9 cellular contexts compared by ENCODE assay signal in the genomic region with DNA sequence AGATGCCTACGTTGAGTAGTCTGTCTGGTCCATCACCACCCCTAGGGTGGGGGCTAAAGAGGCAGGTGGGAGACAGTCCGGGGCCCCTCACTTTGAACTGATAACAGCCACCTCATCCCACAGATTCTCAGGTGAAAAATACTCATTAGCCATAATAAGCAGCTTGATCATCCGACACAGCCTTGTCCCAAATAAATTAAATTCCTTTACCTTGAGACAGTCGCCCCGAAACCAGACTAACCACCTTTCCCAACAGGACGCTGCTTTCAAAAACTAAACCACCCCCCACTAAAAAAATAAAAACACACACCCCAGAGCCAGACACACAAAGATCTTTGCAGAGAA.
DNase-seq lines count a peak whose midpoint lies in the region; ATAC-seq and TF ChIP-seq lines count a peak whose summit lies in the region.
"Had no signal": no experiment of that assay in that cellular context is flagged by ENCODE, and none has a peak within 500 bp of the region (broad histone marks: within the 10 kb centered on the region; RNA-seq: fewer than 3 reads in every experiment).

No MANE protein-coding gene starts in this region.

- peaks cover 0 to 74% of the 10 kb centered on the region in 2 donors for H3K4me1 ChIP-seq in right atrium auricular region
- H3K4me1 ChIP-seq in breast epithelium: peaks cover 9 to 23% of the 10 kb centered on the region in 2 donors
- peaks cover 51% of the 10 kb centered on the region for H3K4me1 ChIP-seq in muscle layer of colon (ENCODE audit: insufficient read depth, low read length)
- peaks cover 79% of the 10 kb centered on the region for H3K4me1 ChIP-seq in vagina

- H3K4me3 ChIP-seq in right atrium auricular region: peak overlapping the region; percentile 56 to 81
- H3K4me3 ChIP-seq in breast epithelium: peak overlapping the region; percentile 72 to 91 (median 77)
- peak overlapping the region; percentile 48 to 55 for H3K4me3 ChIP-seq in muscle layer of colon (ENCODE audit: low read depth in 1 of 2, low read length in 2 of 2)
- H3K4me3 ChIP-seq in vagina: peak overlapping the region; percentile 59 to 76

- no peaks in the 10 kb centered on the region for H3K36me3 ChIP-seq in right atrium auricular region
- no peaks in the 10 kb centered on the region for H3K36me3 ChIP-seq in breast epithelium
- no peaks in the 10 kb centered on the region for H3K36me3 ChIP-seq in muscle layer of colon (ENCODE audit: insufficient read depth, low read length)
- no peaks in the 10 kb centered on the region for H3K36me3 ChIP-seq in vagina

- H3K27ac ChIP-seq in right atrium auricular region (peak overlapping the region; percentile 89 to 90), breast epithelium (peak overlapping the region; percentile 82 to 93), muscle layer of colon (ENCODE audit: low read depth, low read length) (peak overlapping the region; percentile 75), vagina (peak overlapping the region; percentile 79)

- H3K27me3 ChIP-seq in right atrium auricular region: no peaks in the 10 kb centered on the region
- no peaks in the 10 kb centered on the region for H3K27me3 ChIP-seq in breast epithelium
- no peaks in the 10 kb centered on the region for H3K27me3 ChIP-seq in muscle layer of colon (ENCODE audit: control insufficient read depth in 1 of 2, insufficient read depth in 2 of 2, low read length in 2 of 2)
- no peaks in the 10 kb centered on the region for H3K27me3 ChIP-seq in vagina

- TF ChIP-seq POLR2A in breast epithelium (IDR thresholded peaks at IDR 0.05) (no peak), vagina (IDR thresholded peaks at IDR 0.05) (no peak)

- DNase-seq in right atrium auricular region (ENCODE audit: low spot score) (no peak), left ventricle myocardium superior (no peak), breast epithelium (ENCODE audit: low spot score in 2 of 2) (no peak), vagina (ENCODE audit: extremely low spot score in 2 of 2) (no peak), A172 (ENCODE audit: low spot score) (no peak), iPS-NIHi7 (ENCODE audit: extremely low spot score) (no peak)
- DNase-seq: DMS 273 treated with DMSO at 0.1 percent for 48 hours had no signal

- intact Hi-C loops in left ventricle myocardium superior (cut with micrococcal nuclease) (no loop called here), breast epithelium (cut with DNase I; ENCODE audit: low total_unique reads) (loop anchor here (10.0 kb wide), 1 partner anchor 102 kb away; a partner anchor contains a TSS), vagina (cut with DNase I) (no loop called here)

- TF ChIP-seq CTCF in right atrium auricular region (IDR thresholded peaks at IDR 0.05) (no peak), breast epithelium (IDR thresholded peaks at IDR 0.05) (no peak), vagina (IDR thresholded peaks at IDR 0.05) (no peak)

- H3K9ac ChIP-seq in muscle layer of colon (ENCODE audit: low read length): peak overlapping the region; percentile 36

- H3K9me3 ChIP-seq in right atrium auricular region: no peaks in the 10 kb centered on the region
- H3K9me3 ChIP-seq in breast epithelium: no peaks in the 10 kb centered on the region
- H3K9me3 ChIP-seq in muscle layer of colon (ENCODE audit: low read length): no peaks in the 10 kb centered on the region
- no peaks in the 10 kb centered on the region for H3K9me3 ChIP-seq in vagina

- ATAC-seq in left ventricle myocardium superior: no peak
- no peak for ATAC-seq in HG03135 (IDR thresholded peaks at IDR 0.05; ENCODE audit: unreplicated experiment)
